ENCODE assay signal across 2 cellular contexts in the genomic region with DNA sequence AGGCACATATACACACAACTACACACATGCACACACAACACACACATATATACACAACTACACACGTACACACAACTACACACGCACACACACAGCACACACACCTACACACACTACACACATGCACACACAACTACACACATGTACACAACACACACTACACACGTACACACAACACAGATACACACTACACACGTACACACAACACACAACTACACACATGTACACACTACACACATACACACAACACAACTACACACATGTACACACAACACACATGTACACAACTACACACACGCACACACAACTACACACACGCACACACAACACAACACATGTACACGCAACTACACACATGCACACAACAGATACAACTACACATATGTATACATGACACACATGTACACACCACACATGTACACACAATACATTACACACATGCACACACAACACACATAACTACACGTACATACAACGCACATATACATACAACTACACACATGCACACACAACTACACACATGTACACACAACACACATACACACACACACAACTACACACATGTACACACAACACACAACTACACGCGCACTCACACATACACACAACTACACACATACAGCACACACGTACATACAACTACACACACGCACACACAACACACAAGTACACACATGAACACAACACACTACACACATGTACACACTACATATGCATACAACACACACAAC.
TF ChIP-seq lines count a peak whose summit lies in the region.

No MANE protein-coding gene starts in this region.

TF ChIP-seq in IMR-90, 13 proteins besides CTCF, POLR2A, EP300 and RAD21:
- no peak for TF ChIP-seq BHLHE40 (IDR thresholded peaks at IDR 0.05; ENCODE audit: low read depth, low read length)
- TF ChIP-seq CHD1 (IDR thresholded peaks at IDR 0.05; ENCODE audit: low read depth, low read length), result no peak
- no peak for TF ChIP-seq NFE2L2 (IDR thresholded peaks at IDR 0.05; ENCODE audit: low read depth, low read length)
- TF ChIP-seq RCOR1 (IDR thresholded peaks at IDR 0.05; ENCODE audit: insufficient replicate concordance, low read length), result no peak
- no peak for TF ChIP-seq FOS (IDR thresholded peaks at IDR 0.05; ENCODE audit: low read depth, low read length)
- no peak for TF ChIP-seq RFX5 (IDR thresholded peaks at IDR 0.05; ENCODE audit: low read depth, low read length)
- no peak for TF ChIP-seq MAFK (IDR thresholded peaks at IDR 0.05; ENCODE audit: low read depth, low read length)
- no peak for TF ChIP-seq SMC3 (IDR thresholded peaks at IDR 0.05; ENCODE audit: low read depth, low read length)
- no peak for TF ChIP-seq MAZ (IDR thresholded peaks at IDR 0.05; ENCODE audit: borderline replicate concordance, low read depth, low read length)
- TF ChIP-seq MXI1 (IDR thresholded peaks at IDR 0.05; ENCODE audit: borderline replicate concordance, low read depth, low read length), result no peak
- TF ChIP-seq, protein P1, sequence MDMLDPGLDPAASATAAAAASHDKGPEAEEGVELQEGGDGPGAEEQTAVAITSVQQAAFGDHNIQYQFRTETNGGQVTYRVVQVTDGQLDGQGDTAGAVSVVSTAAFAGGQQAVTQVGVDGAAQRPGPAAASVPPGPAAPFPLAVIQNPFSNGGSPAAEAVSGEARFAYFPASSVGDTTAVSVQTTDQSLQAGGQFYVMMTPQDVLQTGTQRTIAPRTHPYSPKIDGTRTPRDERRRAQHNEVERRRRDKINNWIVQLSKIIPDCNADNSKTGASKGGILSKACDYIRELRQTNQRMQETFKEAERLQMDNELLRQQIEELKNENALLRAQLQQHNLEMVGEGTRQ (IDR thresholded peaks at IDR 0.05; ENCODE audit: low read depth, low read length), result no peak
- TF ChIP-seq CEBPB (IDR thresholded peaks at IDR 0.05; ENCODE audit: low read depth, low read length), result no peak
- TF ChIP-seq, protein P2, sequence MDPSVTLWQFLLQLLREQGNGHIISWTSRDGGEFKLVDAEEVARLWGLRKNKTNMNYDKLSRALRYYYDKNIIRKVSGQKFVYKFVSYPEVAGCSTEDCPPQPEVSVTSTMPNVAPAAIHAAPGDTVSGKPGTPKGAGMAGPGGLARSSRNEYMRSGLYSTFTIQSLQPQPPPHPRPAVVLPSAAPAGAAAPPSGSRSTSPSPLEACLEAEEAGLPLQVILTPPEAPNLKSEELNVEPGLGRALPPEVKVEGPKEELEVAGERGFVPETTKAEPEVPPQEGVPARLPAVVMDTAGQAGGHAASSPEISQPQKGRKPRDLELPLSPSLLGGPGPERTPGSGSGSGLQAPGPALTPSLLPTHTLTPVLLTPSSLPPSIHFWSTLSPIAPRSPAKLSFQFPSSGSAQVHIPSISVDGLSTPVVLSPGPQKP (IDR thresholded peaks at IDR 0.05; ENCODE audit: borderline replicate concordance, low read depth, low read length), result no peak

TF ChIP-seq in K562, 482 proteins besides CTCF, POLR2A, EP300 and RAD21 (continues in another document):
- TF ChIP-seq ZKSCAN1 (IDR thresholded peaks at IDR 0.05; ENCODE audit: low read depth, low read length), result no peak
- TF ChIP-seq U2AF1 (optimal IDR thresholded peaks at IDR 0.05; ENCODE audit: low read depth, low read length), result no peak
- TF ChIP-seq GTF2A2 (tag; IDR thresholded peaks at IDR 0.05), result no peak
- peak; percentile 31; the same call in 1 of the 2 replicates for TF ChIP-seq SMARCA5 (IDR thresholded peaks at IDR 0.05)
- TF ChIP-seq, protein P3, sequence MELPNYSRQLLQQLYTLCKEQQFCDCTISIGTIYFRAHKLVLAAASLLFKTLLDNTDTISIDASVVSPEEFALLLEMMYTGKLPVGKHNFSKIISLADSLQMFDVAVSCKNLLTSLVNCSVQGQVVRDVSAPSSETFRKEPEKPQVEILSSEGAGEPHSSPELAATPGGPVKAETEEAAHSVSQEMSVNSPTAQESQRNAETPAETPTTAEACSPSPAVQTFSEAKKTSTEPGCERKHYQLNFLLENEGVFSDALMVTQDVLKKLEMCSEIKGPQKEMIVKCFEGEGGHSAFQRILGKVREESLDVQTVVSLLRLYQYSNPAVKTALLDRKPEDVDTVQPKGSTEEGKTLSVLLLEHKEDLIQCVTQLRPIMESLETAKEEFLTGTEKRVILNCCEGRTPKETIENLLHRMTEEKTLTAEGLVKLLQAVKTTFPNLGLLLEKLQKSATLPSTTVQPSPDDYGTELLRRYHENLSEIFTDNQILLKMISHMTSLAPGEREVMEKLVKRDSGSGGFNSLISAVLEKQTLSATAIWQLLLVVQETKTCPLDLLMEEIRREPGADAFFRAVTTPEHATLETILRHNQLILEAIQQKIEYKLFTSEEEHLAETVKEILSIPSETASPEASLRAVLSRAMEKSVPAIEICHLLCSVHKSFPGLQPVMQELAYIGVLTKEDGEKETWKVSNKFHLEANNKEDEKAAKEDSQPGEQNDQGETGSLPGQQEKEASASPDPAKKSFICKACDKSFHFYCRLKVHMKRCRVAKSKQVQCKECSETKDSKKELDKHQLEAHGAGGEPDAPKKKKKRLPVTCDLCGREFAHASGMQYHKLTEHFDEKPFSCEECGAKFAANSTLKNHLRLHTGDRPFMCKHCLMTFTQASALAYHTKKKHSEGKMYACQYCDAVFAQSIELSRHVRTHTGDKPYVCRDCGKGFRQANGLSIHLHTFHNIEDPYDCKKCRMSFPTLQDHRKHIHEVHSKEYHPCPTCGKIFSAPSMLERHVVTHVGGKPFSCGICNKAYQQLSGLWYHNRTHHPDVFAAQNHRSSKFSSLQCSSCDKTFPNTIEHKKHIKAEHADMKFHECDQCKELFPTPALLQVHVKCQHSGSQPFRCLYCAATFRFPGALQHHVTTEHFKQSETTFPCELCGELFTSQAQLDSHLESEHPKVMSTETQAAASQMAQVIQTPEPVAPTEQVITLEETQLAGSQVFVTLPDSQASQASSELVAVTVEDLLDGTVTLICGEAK (IDR thresholded peaks at IDR 0.05), result no peak
- TF ChIP-seq, protein P3 (CRISPR knock-in tag; IDR thresholded peaks at IDR 0.05), result 0 out of 2 replicates have a peak, but pooled peaks have one; percentile 27
- TF ChIP-seq BCOR (IDR thresholded peaks at IDR 0.05), result peak; percentile 63
- TF ChIP-seq NCOA4 (IDR thresholded peaks at IDR 0.05; ENCODE audit: partially characterized antibody), result no peak
- TF ChIP-seq CHD2 (IDR thresholded peaks at IDR 0.05; ENCODE audit: low read depth, low read length), result no peak
- peak in 1 of 2 experiments; percentile 28; a peak in 1 of 3 replicates for TF ChIP-seq CBX3 (IDR thresholded peaks at IDR 0.05; ENCODE audit: borderline replicate concordance in 1 of 2, low read length in 2 of 2)
- TF ChIP-seq, protein P4, sequence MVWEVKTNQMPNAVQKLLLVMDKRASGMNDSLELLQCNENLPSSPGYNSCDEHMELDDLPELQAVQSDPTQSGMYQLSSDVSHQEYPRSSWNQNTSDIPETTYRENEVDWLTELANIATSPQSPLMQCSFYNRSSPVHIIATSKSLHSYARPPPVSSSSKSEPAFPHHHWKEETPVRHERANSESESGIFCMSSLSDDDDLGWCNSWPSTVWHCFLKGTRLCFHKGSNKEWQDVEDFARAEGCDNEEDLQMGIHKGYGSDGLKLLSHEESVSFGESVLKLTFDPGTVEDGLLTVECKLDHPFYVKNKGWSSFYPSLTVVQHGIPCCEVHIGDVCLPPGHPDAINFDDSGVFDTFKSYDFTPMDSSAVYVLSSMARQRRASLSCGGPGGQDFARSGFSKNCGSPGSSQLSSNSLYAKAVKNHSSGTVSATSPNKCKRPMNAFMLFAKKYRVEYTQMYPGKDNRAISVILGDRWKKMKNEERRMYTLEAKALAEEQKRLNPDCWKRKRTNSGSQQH (CRISPR knock-in tag; IDR thresholded peaks at IDR 0.05), result 0 out of 2 replicates have a peak, but pooled peaks have one; percentile 54
- TF ChIP-seq TCF7L2 (IDR thresholded peaks at IDR 0.05; ENCODE audit: low read depth, low read length), result no peak
- TF ChIP-seq CBX1 (IDR thresholded peaks at IDR 0.05; ENCODE audit: low read depth), result peak; percentile 62; the same call in 1 of the 2 replicates
- TF ChIP-seq MCM2 (IDR thresholded peaks at IDR 0.05; ENCODE audit: low read depth), result no peak
- TF ChIP-seq ZSCAN32 (CRISPR knock-in tag; IDR thresholded peaks at IDR 0.05), result no peak
- TF ChIP-seq ILF3 (IDR thresholded peaks at IDR 0.05; ENCODE audit: borderline replicate concordance), result no peak
- no peak for TF ChIP-seq SP1 (CRISPR knock-in tag; IDR thresholded peaks at IDR 0.05)
- peak; percentile 65 for TF ChIP-seq PHF20 (IDR thresholded peaks at IDR 0.05; ENCODE audit: partially characterized antibody)
- TF ChIP-seq, protein P5, sequence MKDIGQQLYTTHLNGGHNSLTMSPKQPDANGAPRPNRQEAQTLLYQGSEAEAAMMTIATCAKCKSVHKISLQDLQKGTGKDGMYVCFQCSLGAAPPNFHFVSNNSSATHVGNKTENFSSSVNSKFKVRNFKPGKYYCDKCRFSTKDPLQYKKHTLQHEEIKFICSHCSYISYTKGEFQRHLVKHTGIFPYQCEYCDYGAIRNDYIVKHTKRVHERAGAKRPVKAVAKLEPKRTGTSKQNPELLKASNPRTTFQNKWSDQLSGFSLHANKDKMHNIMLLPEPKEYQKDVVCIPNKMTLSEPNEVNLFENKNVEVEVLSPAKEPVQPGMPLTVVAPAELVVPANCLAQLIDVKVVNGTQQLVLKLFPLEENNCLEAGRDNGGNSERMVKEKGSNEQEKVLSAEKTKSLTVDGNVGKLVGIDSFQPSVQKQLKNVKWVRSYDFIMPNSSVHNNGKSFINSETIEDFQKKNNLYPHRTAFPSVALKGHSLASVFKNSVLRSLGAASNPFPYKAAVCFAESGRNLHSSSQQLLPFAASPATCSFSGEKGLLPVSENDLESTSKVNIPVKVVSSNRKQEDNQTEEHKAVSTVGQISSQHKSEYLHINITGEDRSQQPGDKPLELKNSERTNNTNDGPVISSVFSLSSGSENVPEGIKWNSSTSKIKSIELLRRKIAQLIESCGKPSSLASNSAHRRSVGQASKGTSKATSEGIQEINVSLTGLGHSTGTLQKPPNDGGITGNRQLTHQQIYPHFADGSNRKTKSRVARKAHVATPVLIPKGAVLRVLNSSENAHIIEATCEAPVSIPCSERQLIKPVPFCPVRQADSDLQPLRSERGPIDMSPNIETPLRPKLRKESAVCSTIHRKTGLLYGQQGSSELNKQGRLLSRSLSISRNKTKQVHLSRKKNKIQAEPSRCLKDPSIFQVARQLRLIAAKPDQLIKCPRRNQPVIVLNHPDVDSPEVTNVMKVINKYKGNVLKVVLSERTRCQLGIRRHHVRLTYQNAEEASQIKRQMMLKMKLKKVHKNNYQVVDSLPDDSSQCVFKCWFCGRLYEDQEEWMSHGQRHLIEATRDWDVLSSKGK (CRISPR knock-in tag; IDR thresholded peaks at IDR 0.05), result no peak
- TF ChIP-seq HLTF (IDR thresholded peaks at IDR 0.05), result peak; percentile 41; the same call in 1 of the 2 replicates
- TF ChIP-seq, protein P6, sequence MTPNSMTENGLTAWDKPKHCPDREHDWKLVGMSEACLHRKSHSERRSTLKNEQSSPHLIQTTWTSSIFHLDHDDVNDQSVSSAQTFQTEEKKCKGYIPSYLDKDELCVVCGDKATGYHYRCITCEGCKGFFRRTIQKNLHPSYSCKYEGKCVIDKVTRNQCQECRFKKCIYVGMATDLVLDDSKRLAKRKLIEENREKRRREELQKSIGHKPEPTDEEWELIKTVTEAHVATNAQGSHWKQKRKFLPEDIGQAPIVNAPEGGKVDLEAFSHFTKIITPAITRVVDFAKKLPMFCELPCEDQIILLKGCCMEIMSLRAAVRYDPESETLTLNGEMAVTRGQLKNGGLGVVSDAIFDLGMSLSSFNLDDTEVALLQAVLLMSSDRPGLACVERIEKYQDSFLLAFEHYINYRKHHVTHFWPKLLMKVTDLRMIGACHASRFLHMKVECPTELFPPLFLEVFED (CRISPR knock-in tag; conservative IDR thresholded peaks at IDR 0.05), result peak; percentile 64; the same call in 1 of the 2 replicates
- no peak for TF ChIP-seq ZEB2 (IDR thresholded peaks at IDR 0.05)
- TF ChIP-seq, protein P7, sequence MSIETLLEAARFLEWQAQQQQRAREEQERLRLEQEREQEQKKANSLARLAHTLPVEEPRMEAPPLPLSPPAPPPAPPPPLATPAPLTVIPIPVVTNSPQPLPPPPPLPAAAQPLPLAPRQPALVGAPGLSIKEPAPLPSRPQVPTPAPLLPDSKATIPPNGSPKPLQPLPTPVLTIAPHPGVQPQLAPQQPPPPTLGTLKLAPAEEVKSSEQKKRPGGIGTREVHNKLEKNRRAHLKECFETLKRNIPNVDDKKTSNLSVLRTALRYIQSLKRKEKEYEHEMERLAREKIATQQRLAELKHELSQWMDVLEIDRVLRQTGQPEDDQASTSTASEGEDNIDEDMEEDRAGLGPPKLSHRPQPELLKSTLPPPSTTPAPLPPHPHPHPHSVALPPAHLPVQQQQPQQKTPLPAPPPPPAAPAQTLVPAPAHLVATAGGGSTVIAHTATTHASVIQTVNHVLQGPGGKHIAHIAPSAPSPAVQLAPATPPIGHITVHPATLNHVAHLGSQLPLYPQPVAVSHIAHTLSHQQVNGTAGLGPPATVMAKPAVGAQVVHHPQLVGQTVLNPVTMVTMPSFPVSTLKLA (conservative IDR thresholded peaks at IDR 0.05), result no peak
- peak; percentile 55; the same call in 1 of the 2 replicates for TF ChIP-seq IRF2 (CRISPR knock-in tag; IDR thresholded peaks at IDR 0.05)
- TF ChIP-seq, protein P8, sequence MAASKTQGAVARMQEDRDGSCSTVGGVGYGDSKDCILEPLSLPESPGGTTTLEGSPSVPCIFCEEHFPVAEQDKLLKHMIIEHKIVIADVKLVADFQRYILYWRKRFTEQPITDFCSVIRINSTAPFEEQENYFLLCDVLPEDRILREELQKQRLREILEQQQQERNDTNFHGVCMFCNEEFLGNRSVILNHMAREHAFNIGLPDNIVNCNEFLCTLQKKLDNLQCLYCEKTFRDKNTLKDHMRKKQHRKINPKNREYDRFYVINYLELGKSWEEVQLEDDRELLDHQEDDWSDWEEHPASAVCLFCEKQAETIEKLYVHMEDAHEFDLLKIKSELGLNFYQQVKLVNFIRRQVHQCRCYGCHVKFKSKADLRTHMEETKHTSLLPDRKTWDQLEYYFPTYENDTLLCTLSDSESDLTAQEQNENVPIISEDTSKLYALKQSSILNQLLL (CRISPR knock-in tag; IDR thresholded peaks at IDR 0.05; ENCODE audit: borderline replicate concordance), result no peak
- TF ChIP-seq KDM1A (IDR thresholded peaks at IDR 0.05), result peak in 1 of 2 experiments; percentile 33; a peak in 1 of 4 replicates
